Comparison of ENCODE assay signal across 8 cellular contexts in the genomic region with DNA sequence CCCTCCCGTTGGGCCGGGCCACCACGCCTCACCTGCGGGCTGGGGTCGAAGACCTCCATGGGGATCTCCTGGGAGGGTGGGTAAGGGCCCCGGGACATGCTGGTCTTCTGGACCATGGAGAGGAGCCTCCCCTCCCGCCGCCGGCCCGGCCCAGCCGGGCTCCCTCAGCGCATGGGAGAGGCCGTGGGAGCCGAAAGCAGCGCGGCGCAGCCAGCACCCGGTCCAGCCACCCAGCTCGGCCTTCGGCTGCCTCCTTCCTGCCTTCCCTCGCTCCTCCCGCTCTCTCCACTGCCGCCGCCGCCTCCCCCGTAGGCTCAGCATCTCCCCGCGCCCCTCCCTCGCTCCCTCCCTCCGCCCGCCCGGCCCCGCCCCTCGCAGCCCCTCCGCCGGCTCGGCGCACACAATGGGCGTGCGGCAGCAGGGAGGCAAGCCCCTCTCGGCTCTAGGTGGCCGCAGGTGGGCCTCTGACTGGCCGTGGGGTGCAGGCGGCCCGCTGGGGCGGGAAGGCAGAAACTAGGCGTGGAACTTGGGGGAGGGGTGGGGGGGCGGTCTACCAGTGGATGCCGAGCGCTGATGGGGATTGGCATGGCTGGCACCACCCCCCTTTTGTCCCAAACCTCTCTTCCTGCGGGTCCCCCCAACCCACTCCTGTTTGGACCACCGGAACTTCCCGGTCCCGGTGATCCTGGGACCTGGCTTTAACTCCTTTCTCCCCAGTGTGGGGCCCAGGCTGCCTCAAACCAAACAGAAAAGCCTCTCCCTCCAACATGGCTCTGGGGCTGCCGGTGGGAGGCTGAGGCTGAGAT. TPM values are rescaled to one million over a fixed set of nuclear protein-coding genes. Genes with fewer than 3 reads are reported as not detected.
A peak's percentile ranks its signal among the peaks of the same experiment; 100 is the strongest.
DNase-seq lines count a peak whose midpoint lies in the region; ATAC-seq and TF ChIP-seq lines count a peak whose summit lies in the region.

A gene (minus strand): TSS at position 290 of the 806 bp plus-strand sequence. CDS start 174 bp downstream, at position 116.

- peak; percentile 79 for DNase-seq in COR-L47 (lab: John Stamatoyannopoulos, UW)
- DNase-seq in OCI-LY7 (ENCODE audit: low spot score), result peak; percentile 82
- peak; percentile 71 for DNase-seq in activated T-cell treated with anti-CD3 and anti-CD28 coated beads, Interleukin-2, amount 50 U/mL, for 1 hour
- peak; percentile 47 to 59 for DNase-seq in erythroblast (lab: John Stamatoyannopoulos, UW)
- DNase-seq in stimulated activated CD8-positive, alpha-beta memory T cell treated with anti-CD3 and anti-CD28 coated beads, Interleukin-4, amount 100 ng/mL, for 1 hour (ENCODE audit: low read depth in 2 of 2, low spot score in 1 of 2), result peak; percentile 28 to 37

- H3K4me2 ChIP-seq in OCI-LY7 (ENCODE audit: low read length), result peak within 1 kb of the TSS; percentile 96

- peak within 1 kb of the TSS; percentile 63 for H3K9ac ChIP-seq in mucosa of stomach (ENCODE audit: low read length)

- peak within 1 kb of the TSS; percentile 88 for H3K27ac ChIP-seq in OCI-LY7 (ENCODE audit: low read depth, low read length, poor library complexity, severe bottlenecking)

- CTCF ChIA-PET in OCI-LY7 (lab: Charles Lee; ENCODE audit: unreplicated experiment), result no interaction called here

- POLR2A ChIA-PET in OCI-LY7 (lab: Charles Lee), result interaction anchor here (0.6 kb wide), 1 partner anchor 76 kb away, joined by 3 read pairs; no protein-coding TSS in a partner anchor

- H3K4me1 ChIP-seq in OCI-LY7 (ENCODE audit: insufficient read depth, low read length, poor library complexity, severe bottlenecking), result peaks cover 60% of the 10 kb centered on the region
- peaks cover 22% of the 10 kb centered on the region for H3K4me1 ChIP-seq in mucosa of stomach (ENCODE audit: control insufficient read depth, insufficient read depth, low read length)

- BruUV-seq in OCI-LY7 (replicated peaks; lab: Mats Ljungman, UMichigan), result no TSS peak

- ATAC-seq in HG03432 (IDR thresholded peaks at IDR 0.05; ENCODE audit: unreplicated experiment) (peak; percentile 41), HG02623 (IDR thresholded peaks at IDR 0.05; ENCODE audit: unreplicated experiment) (no peak)

- H2AFZ ChIP-seq in OCI-LY7 (ENCODE audit: low read length), result peak within 1 kb of the TSS; percentile 23; the same call in 1 of the 2 replicates

- H3K79me2 ChIP-seq in OCI-LY7 (ENCODE audit: insufficient read depth, low read depth, low read length), result peaks cover 44% of the 10 kb centered on the region

- TF ChIP-seq POLR2A in erythroblast (IDR thresholded peaks at IDR 0.05; ENCODE audit: low read length), result no peak

- H3K27me3 ChIP-seq in mucosa of stomach (ENCODE audit: control insufficient read depth, insufficient read depth, low read length), result no peaks in the 10 kb centered on the region

- peak within 1 kb of the TSS; percentile 91 for H3K4me3 ChIP-seq in OCI-LY7 (ENCODE audit: low read depth, low read length, poor library complexity, severe bottlenecking)
- peak within 1 kb of the TSS; percentile 56 for H3K4me3 ChIP-seq in mucosa of stomach (ENCODE audit: low read length)

- no peaks in the 10 kb centered on the region for H3K9me3 ChIP-seq in OCI-LY7 (ENCODE audit: low read length)
- H3K9me3 ChIP-seq in mucosa of stomach (ENCODE audit: control insufficient read depth, low read length), result no peaks in the 10 kb centered on the region

- no peaks in the 10 kb centered on the region for H3K9me2 ChIP-seq in OCI-LY7 (ENCODE audit: insufficient read depth, low read length)

- intact Hi-C loops in OCI-LY7 (cut with micrococcal nuclease; ENCODE audit: unreplicated experiment), result loop anchor here (2.0 kb wide), 1 partner anchor 25 kb away; no protein-coding TSS in a partner anchor

- H3K36me3 ChIP-seq in OCI-LY7 (ENCODE audit: insufficient read depth, low read length) (peaks cover 47% of the 10 kb centered on the region), mucosa of stomach (ENCODE audit: control insufficient read depth, insufficient read depth, low read length) (peaks cover 6% of the 10 kb centered on the region)

- TF ChIP-seq CTCF in OCI-LY7 (conservative IDR thresholded peaks at IDR 0.05; ENCODE audit: low read length), result no peak

- peaks cover 16% of the 10 kb centered on the region for H4K20me1 ChIP-seq in OCI-LY7 (ENCODE audit: insufficient read depth, low read length)

RNA-seq across cellular contexts. Expression of the gene that starts here (rescaled TPM):
- total RNA-seq in OCI-LY7 (2014; rRNA removed; shearing (Covaris generic)), result 17.9 and 23.7 TPM in 2 replicates
- total RNA-seq in OCI-LY7 (2022), result 30.9 and 35.5 TPM in 2 replicates
